24 cellular contexts compared by ENCODE assay signal in the genomic region with DNA sequence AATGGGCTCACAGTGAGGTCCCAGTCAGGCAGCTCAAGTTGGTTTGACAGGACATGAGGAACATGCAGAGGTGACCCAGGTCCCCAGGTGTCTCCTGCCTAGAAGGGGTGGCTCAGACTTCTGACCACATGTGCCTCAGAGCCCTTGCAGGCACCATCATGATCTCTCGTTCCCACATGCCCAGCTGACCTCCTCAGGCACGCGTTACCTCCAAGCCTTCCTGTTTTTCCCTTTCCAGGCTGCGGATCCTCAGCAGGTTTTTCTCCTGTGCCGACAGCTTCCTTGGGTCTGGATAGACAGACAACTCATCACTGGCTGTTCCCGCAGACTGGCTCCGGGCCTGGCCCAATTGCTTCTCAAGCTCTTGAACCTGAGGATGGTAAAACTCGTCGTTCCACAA. TPM values are rescaled to one million over a fixed set of nuclear protein-coding genes. Genes with fewer than 3 reads are reported as not detected.
"Had no signal": no experiment of that assay in that cellular context is flagged by ENCODE, and none has a peak within 500 bp of the region (broad histone marks: within the 10 kb centered on the region; RNA-seq: fewer than 3 reads in every experiment).

No MANE protein-coding gene starts in this region.

- H3K4me3 ChIP-seq: heart right ventricle, mucosa of descending colon, SJSA1, suprapubic skin, upper lobe of left lung had no signal

- H3K27me3 ChIP-seq: heart right ventricle, SJSA1, suprapubic skin, upper lobe of left lung had no signal

- H3K36me3 ChIP-seq: heart right ventricle, SJSA1, suprapubic skin, upper lobe of left lung had no signal

- H3K27ac ChIP-seq: parathyroid adenoma, SJSA1, suprapubic skin, upper lobe of left lung had no signal

- ATAC-seq: activated CD8-positive, alpha-beta T cell treated with anti-CD3 and anti-CD28 coated beads for 36 hours; activated T-helper 17 cell treated with anti-CD3 and anti-CD28 coated beads, Interleukin-2, amount 50 U/mL, for 72 hours; effector memory CD8-positive, alpha-beta T cell; heart right ventricle; left colon; mucosa of descending colon; naive thymus-derived CD4-positive, alpha-beta T cell had no signal

- DNase-seq: activated CD4-positive, alpha-beta T cell treated with anti-CD3 and anti-CD28 coated beads for 4 hours; activated CD8-positive, alpha-beta T cell treated with anti-CD3 and anti-CD28 coated beads for 36 hours; activated naive CD4-positive, alpha-beta T cell treated with anti-CD3 and anti-CD28 coated beads, Interleukin-2, amount 10 ng/mL, durations not matched to agents 7 days and 5 days; activated T-cell treated with anti-CD3 and anti-CD28 coated beads for 4 hours; effector memory CD8-positive, alpha-beta T cell; heart right ventricle; left colon; mammary epithelial cell; mucosa of descending colon; retina; small intestine; stimulated activated CD4-positive, alpha-beta T cell treated with anti-CD3 and anti-CD28 coated beads, Interleukin-4, amount 100 ng/mL, for 24 hours; stimulated activated naive CD4-positive, alpha-beta T cell treated with Interleukin-2 at 50 U/mL for 16 hours; T-helper 2 cell; upper lobe of left lung had no signal

- H3K9me3 ChIP-seq: heart right ventricle, mucosa of descending colon, SJSA1, suprapubic skin, upper lobe of left lung had no signal

- FAIRE-seq: astrocyte, bronchial epithelial cell, frontal cortex, small intestine had no signal

RNA-seq across cellular contexts. Expression of gene CCDC13, which starts 30.4 kb away (rescaled TPM):
- polyA plus RNA-seq: naive thymus-derived CD4-positive, alpha-beta T cell had no signal

RNA-seq across cellular contexts. Expression of gene HHATL, which starts 40.1 kb away (rescaled TPM):
- total RNA-seq: activated CD8-positive, alpha-beta T cell treated with anti-CD3 and anti-CD28 coated beads for 36 hours; activated T-helper 17 cell treated with anti-CD3 and anti-CD28 coated beads, Interleukin-2, amount 50 U/mL, for 72 hours; astrocyte; bronchial epithelial cell; epithelial cell of proximal tubule; frontal cortex; mammary epithelial cell; naive thymus-derived CD4-positive, alpha-beta T cell; SJSA1 had no signal
- polyA plus RNA-seq: mammary epithelial cell; naive thymus-derived CD4-positive, alpha-beta T cell had no signal

RNA-seq across cellular contexts. Expression of gene KLHL40, which starts 57.4 kb away (rescaled TPM):
- total RNA-seq: activated CD8-positive, alpha-beta T cell treated with anti-CD3 and anti-CD28 coated beads for 36 hours; activated T-helper 17 cell treated with anti-CD3 and anti-CD28 coated beads, Interleukin-2, amount 50 U/mL, for 72 hours; astrocyte; bronchial epithelial cell; epithelial cell of proximal tubule; left colon; mammary epithelial cell; mucosa of descending colon; naive thymus-derived CD4-positive, alpha-beta T cell; SJSA1; suprapubic skin; upper lobe of left lung had no signal
- polyA plus RNA-seq: mammary epithelial cell; naive thymus-derived CD4-positive, alpha-beta T cell had no signal
